ENCODE assay signal across 8 cellular contexts in the genomic region with DNA sequence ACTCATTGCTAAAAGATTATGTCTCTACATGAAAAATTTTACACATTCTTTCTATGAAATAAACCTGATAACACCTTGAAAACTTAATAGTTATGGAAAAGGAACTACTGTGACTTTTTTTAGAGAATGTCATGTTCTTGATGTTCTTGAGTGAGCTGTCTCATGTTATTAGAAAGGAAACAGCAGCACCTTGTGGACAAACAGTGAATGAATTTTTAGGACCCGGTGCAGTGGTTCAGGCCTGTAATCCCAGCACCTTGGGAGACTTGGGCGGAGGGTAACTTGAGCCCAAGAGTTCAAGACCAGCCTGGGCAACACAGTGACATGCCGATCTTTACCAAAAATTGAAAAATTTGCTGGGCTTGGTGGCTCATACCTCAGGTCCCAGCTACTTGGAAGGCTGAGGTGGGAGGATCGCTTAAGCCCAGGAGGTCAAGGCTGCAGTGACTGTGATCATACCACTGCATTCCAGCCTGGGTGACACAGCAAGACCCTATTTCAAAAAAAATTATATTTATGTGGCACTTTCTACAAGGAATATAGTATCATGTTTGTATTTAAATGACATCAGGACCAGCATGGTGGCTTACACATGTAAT.
DNase-seq lines count a peak whose midpoint lies in the region; ATAC-seq and TF ChIP-seq lines count a peak whose summit lies in the region.
"Not testable (repeated sequence)": the region's sequence is repeated elsewhere in the genome, so short reads cannot be mapped to it uniquely, and the experiment has no call there.

No MANE protein-coding gene starts in this region.

- TF ChIP-seq RAD21 in liver (IDR thresholded peaks at IDR 0.05) = peak; percentile 63 to 70

- H3K4me1 Mint-ChIP-seq in Caco-2 (ENCODE audit: low read depth, unreplicated experiment); type B pancreatic cell (ENCODE audit: unreplicated experiment): not testable (repeated sequence)

- not testable (repeated sequence) for H3F3A ChIP-seq in PC-3 (ENCODE audit: low read length, unreplicated experiment)

- not testable (repeated sequence) for H4K20me1 ChIP-seq in Karpas-422 (ENCODE audit: insufficient read depth, low read depth, low read length); PC-3 (ENCODE audit: low read length)

- H3K27me3 ChIP-seq in Caco-2 (replicated peaks; ENCODE audit: control insufficient read depth, insufficient read depth, low read length); Karpas-422 (ENCODE audit: low read length); PC-3 (ENCODE audit: low read length); WERI-Rb-1 (ENCODE audit: insufficient read depth, low read depth, severe bottlenecking); liver (ENCODE audit: control insufficient read depth in 4 of 4, insufficient read depth in 4 of 4, low read length in 3 of 4): not testable (repeated sequence)

- DNase-seq in Caco-2 (peak; percentile 63 to 81), Karpas-422 (peak; percentile 89), PC-3 (peak; percentile 51), WERI-Rb-1 (peak; percentile 22), epithelial cell of esophagus (ENCODE audit: low read depth) (peak; percentile 37)
- DNase-seq in GM13976 (ENCODE audit: low spot score); type B pancreatic cell (ENCODE audit: extremely low spot score, unreplicated experiment): not testable (repeated sequence)

- H3K9ac ChIP-seq in Karpas-422 (ENCODE audit: low read length); PC-3 (ENCODE audit: low read length); liver (ENCODE audit: low read depth in 1 of 2, low read length in 2 of 2): not testable (repeated sequence)

- intact Hi-C loops in Caco-2 (cut with micrococcal nuclease; ENCODE audit: unreplicated experiment); PC-3 (cut with micrococcal nuclease): not testable (repeated sequence)

- H3K4me3 Mint-ChIP-seq in Caco-2 (ENCODE audit: unreplicated experiment); type B pancreatic cell: not testable (repeated sequence)

- H3K9me2 ChIP-seq in Karpas-422 (replicated peaks; ENCODE audit: insufficient read depth, low read length); PC-3 (replicated peaks; ENCODE audit: low read length): not testable (repeated sequence)

- not testable (repeated sequence) for H2AFZ ChIP-seq in Karpas-422 (ENCODE audit: low read length); PC-3 (ENCODE audit: low read length)

- H3K9me3 Mint-ChIP-seq in Caco-2 (ENCODE audit: unreplicated experiment); type B pancreatic cell: not testable (repeated sequence)

- H3K79me2 ChIP-seq in Karpas-422 (ENCODE audit: low read length); PC-3 (ENCODE audit: low read length): not testable (repeated sequence)

- not testable (repeated sequence) for H3K9me3 ChIP-seq in Caco-2; Karpas-422 (ENCODE audit: low read length); PC-3 (ENCODE audit: low read length); WERI-Rb-1 (ENCODE audit: severe bottlenecking); liver (ENCODE audit: control insufficient read depth in 4 of 4, low read length in 3 of 4)

- H3K27ac Mint-ChIP-seq in Caco-2 (ENCODE audit: unreplicated experiment); type B pancreatic cell: not testable (repeated sequence)

- WGBS in liver = 52% methylated on average over 4 of the region's 4 CpGs

- H3K4me3 ChIP-seq in Caco-2 (ENCODE audit: low read depth, low read length); Karpas-422 (ENCODE audit: low read length); PC-3 (ENCODE audit: low read length); WERI-Rb-1 (ENCODE audit: low read depth, low read length); epithelial cell of esophagus (ENCODE audit: low read length); liver (ENCODE audit: low read depth in 1 of 3, low read length in 3 of 3): not testable (repeated sequence)

- not testable (repeated sequence) for H3K27ac ChIP-seq in Karpas-422 (ENCODE audit: low read length); PC-3 (ENCODE audit: low read length); WERI-Rb-1; liver (ENCODE audit: low read depth in 1 of 2, low read length in 2 of 2)

- H3K27me3 Mint-ChIP-seq in Caco-2 (ENCODE audit: insufficient read depth, unreplicated experiment); type B pancreatic cell: not testable (repeated sequence)

- not testable (repeated sequence) for H3K36me3 ChIP-seq in Caco-2 (ENCODE audit: control insufficient read depth, insufficient read depth, low read length); Karpas-422 (ENCODE audit: insufficient read depth, low read length); PC-3 (ENCODE audit: low read depth, low read length); WERI-Rb-1; liver (ENCODE audit: control insufficient read depth in 4 of 4, insufficient read depth in 3 of 4, low read depth in 1 of 4, low read length in 3 of 4)

- BruUV-seq in Caco-2 (replicated peaks; lab: Mats Ljungman, UMichigan); PC-3 (replicated peaks; lab: Mats Ljungman, UMichigan): not testable (repeated sequence)

- not testable (repeated sequence) for ATAC-seq in PC-3

- H3K4me2 ChIP-seq in Karpas-422 (ENCODE audit: low read depth, low read length, poor library complexity, severe bottlenecking); PC-3 (ENCODE audit: low read length): not testable (repeated sequence)

- POLR2A ChIA-PET in Caco-2 (lab: Charles Lee); PC-3 (lab: Charles Lee; ENCODE audit: unreplicated experiment): not testable (repeated sequence)

- CTCF ChIA-PET in Caco-2 (lab: Charles Lee); PC-3 (lab: Charles Lee): not testable (repeated sequence)

- not testable (repeated sequence) for H3K36me3 Mint-ChIP-seq in Caco-2 (ENCODE audit: insufficient read depth, unreplicated experiment); type B pancreatic cell

- not testable (repeated sequence) for H3K4me1 ChIP-seq in Caco-2; Karpas-422 (ENCODE audit: low read length); PC-3 (ENCODE audit: insufficient read depth, low read length); liver (ENCODE audit: control insufficient read depth in 4 of 4, insufficient read depth in 4 of 4, low read length in 3 of 4)

- in situ Hi-C loops in GM13976 (cut with MboI; ENCODE audit: low sequenced_read_pairs, unreplicated experiment) = not testable (repeated sequence)

- TF ChIP-seq CTCF in Caco-2 (IDR thresholded peaks at IDR 0.05; ENCODE audit: insufficient read depth in 1 of 2, low read depth in 1 of 2, low read length in 1 of 2, severe bottlenecking in 1 of 2, unreplicated experiment in 1 of 2) (peak; percentile 64 to 91), GM13976 (IDR thresholded peaks at IDR 0.05; ENCODE audit: borderline replicate concordance, control extremely low read depth, extremely low read depth, insufficient read depth, missing control alignments) (peak; percentile 9), PC-3 (conservative IDR thresholded peaks at IDR 0.05; ENCODE audit: low read depth, low read length) (peak; percentile 52), WERI-Rb-1 (IDR thresholded peaks at IDR 0.05; ENCODE audit: low read depth, low read length) (peak; percentile 47; the same call in 1 of the 2 replicates), liver (IDR thresholded peaks at IDR 0.05; ENCODE audit: low read depth, low read length, missing input control) (peak; percentile 31), type B pancreatic cell (conservative IDR thresholded peaks at IDR 0.05) (peak; percentile 26)
- TF ChIP-seq CTCF in epithelial cell of esophagus (IDR thresholded peaks at IDR 0.05; ENCODE audit: insufficient read depth, low read depth, low read length, missing control alignments) = not testable (repeated sequence)
